21 cellular contexts compared by ENCODE assay signal in genomic region chr6:44120692-44121443, GRCh38. TPM values are rescaled to one million over a fixed set of nuclear protein-coding genes. Genes with fewer than 3 reads are reported as not detected.
DNase-seq lines count a peak whose midpoint lies in the region; ATAC-seq and TF ChIP-seq lines count a peak whose summit lies in the region.
"Had no signal": no experiment of that assay in that cellular context is flagged by ENCODE, and none has a peak within 500 bp of the region (broad histone marks: within the 10 kb centered on the region; RNA-seq: fewer than 3 reads in every experiment).

No MANE protein-coding gene starts in this region.

- no peaks in the 10 kb centered on the region for H3K36me3 ChIP-seq in mammary epithelial cell (ENCODE audit: insufficient read depth, low read length)
- peaks cover 16% of the 10 kb centered on the region for H3K36me3 ChIP-seq in RWPE2 (ENCODE audit: low read depth)
- H3K36me3 ChIP-seq in mesendoderm (ENCODE audit: control insufficient read depth, insufficient read depth, low read length): no peaks in the 10 kb centered on the region

- no peak overlapping the region for H2AK5ac ChIP-seq in mesendoderm (ENCODE audit: low read length)

- no peak overlapping the region for H3K18ac ChIP-seq in mesendoderm (ENCODE audit: low read length)

- H3K56ac ChIP-seq in mesendoderm (ENCODE audit: low read length): no peak overlapping the region

- no peak overlapping the region for H3K9ac ChIP-seq in mammary epithelial cell (ENCODE audit: insufficient read depth, low read length)
- H3K9ac ChIP-seq in mesendoderm (ENCODE audit: low read length): no peak overlapping the region
- H3K9ac ChIP-seq: parathyroid adenoma had no signal

- no peak overlapping the region for H3K4me3 Mint-ChIP-seq in MCF 10A (ENCODE audit: unreplicated experiment)
- H3K4me3 Mint-ChIP-seq in stimulated activated naive B cell treated with anti-CD40 and anti-IgM and Interleukin-4, amounts not matched to agents 10 μg/mL and 1 μg/mL and 100 μg/mL, for 72 hours: no peak overlapping the region
- no peak overlapping the region for H3K4me3 Mint-ChIP-seq in natural killer cell treated with Interleukin-12 subunit alpha and Interleukin-12 subunit beta and Interleukin-15 and Interleukin-18, amount 100 ng/mL, for 72 hours
- H3K4me3 Mint-ChIP-seq: CD14-positive monocyte had no signal

- H3K79me2 ChIP-seq in mammary epithelial cell (ENCODE audit: insufficient read depth, low read length) (peaks cover 95% of the 10 kb centered on the region), mesendoderm (ENCODE audit: control insufficient read depth, insufficient read depth, low read length) (peaks cover 95% of the 10 kb centered on the region)

- in situ Hi-C loops in mammary epithelial cell (cut with MboI; ENCODE audit: low sequenced_read_pairs in 2 of 2): no loop called here

- DNase-seq in MCF 10A (ENCODE audit: unreplicated experiment) (no peak), mammary epithelial cell (no peak), RWPE2 (ENCODE audit: low spot score) (no peak), mesendoderm (peak; percentile 64)
- DNase-seq in stimulated activated naive B cell treated with anti-CD40 and anti-IgM and Interleukin-4, amounts not matched to agents 10 μg/mL and 1 μg/mL and 100 μg/mL, for 72 hours: no peak
- no peak for DNase-seq in natural killer cell treated with Interleukin-12 subunit alpha and Interleukin-12 subunit beta and Interleukin-15 and Interleukin-18, amount 100 ng/mL, for 72 hours (ENCODE audit: low spot score)
- DNase-seq: activated gamma-delta T cell treated with Interleukin-2 at 50 U/mL for 16 hours; anterior cingulate cortex; DMS79; hippocampal formation; kidney; MM.1S; NCI-H1694; NK-92 treated with Interleukin-12 subunit alpha and Interleukin-12 subunit beta, amount 100 ng/mL, for 24 hours had no signal

- no peaks in the 10 kb centered on the region for H3K9me3 Mint-ChIP-seq in MCF 10A (ENCODE audit: unreplicated experiment)
- H3K9me3 Mint-ChIP-seq in stimulated activated naive B cell treated with anti-CD40 and anti-IgM and Interleukin-4, amounts not matched to agents 10 μg/mL and 1 μg/mL and 100 μg/mL, for 72 hours: no peaks in the 10 kb centered on the region
- no peaks in the 10 kb centered on the region for H3K9me3 Mint-ChIP-seq in natural killer cell treated with Interleukin-12 subunit alpha and Interleukin-12 subunit beta and Interleukin-15 and Interleukin-18, amount 100 ng/mL, for 72 hours
- H3K9me3 Mint-ChIP-seq: CD14-positive monocyte had no signal

- H4K5ac ChIP-seq in mesendoderm (ENCODE audit: low read length): no peak overlapping the region

- BruUV-seq in MCF 10A (replicated peaks; lab: Mats Ljungman, UMichigan): no TSS peak
- BruUV-seq in mammary epithelial cell (replicated peaks; lab: Mats Ljungman, UMichigan): no TSS peak

- POLR2A ChIA-PET in MCF 10A (lab: Yijun Ruan, JAX): interaction anchor here (1.1 kb wide), 1 partner anchor 30 kb away, joined by 5 read pairs; no protein-coding TSS in a partner anchor

- no peak overlapping the region for H4K8ac ChIP-seq in mesendoderm (ENCODE audit: low read depth, low read length)

- H4K20me1 ChIP-seq in mammary epithelial cell (ENCODE audit: insufficient read depth, low read length): peaks cover 3% of the 10 kb centered on the region

- H3K27me3 Mint-ChIP-seq in MCF 10A (ENCODE audit: insufficient read depth, unreplicated experiment): no peaks in the 10 kb centered on the region
- no peaks in the 10 kb centered on the region for H3K27me3 Mint-ChIP-seq in stimulated activated naive B cell treated with anti-CD40 and anti-IgM and Interleukin-4, amounts not matched to agents 10 μg/mL and 1 μg/mL and 100 μg/mL, for 72 hours
- no peaks in the 10 kb centered on the region for H3K27me3 Mint-ChIP-seq in natural killer cell treated with Interleukin-12 subunit alpha and Interleukin-12 subunit beta and Interleukin-15 and Interleukin-18, amount 100 ng/mL, for 72 hours

- H2BK5ac ChIP-seq in mesendoderm (ENCODE audit: low read length): no peak overlapping the region

- no peaks in the 10 kb centered on the region for H3K9me3 ChIP-seq in mammary epithelial cell (replicated peaks; ENCODE audit: insufficient read depth, low read length)
- H3K9me3 ChIP-seq in RWPE2 (ENCODE audit: severe bottlenecking): no peaks in the 10 kb centered on the region
- H3K9me3 ChIP-seq: A549 had no signal

- peaks cover 7% of the 10 kb centered on the region for H3K36me3 Mint-ChIP-seq in MCF 10A (ENCODE audit: insufficient read depth, unreplicated experiment)
- peaks cover 7 to 17% of the 10 kb centered on the region in 2 donors for H3K36me3 Mint-ChIP-seq in stimulated activated naive B cell treated with anti-CD40 and anti-IgM and Interleukin-4, amounts not matched to agents 10 μg/mL and 1 μg/mL and 100 μg/mL, for 72 hours
- peaks cover 4% of the 10 kb centered on the region for H3K36me3 Mint-ChIP-seq in natural killer cell treated with Interleukin-12 subunit alpha and Interleukin-12 subunit beta and Interleukin-15 and Interleukin-18, amount 100 ng/mL, for 72 hours

- WGBS in mammary epithelial cell (ENCODE audit: low coverage, missing lambda C conversion rate): 65% methylated on average over 4 of the region's 4 CpGs
- WGBS in mesendoderm (ENCODE audit: extremely low coverage, insufficient coverage, low lambda C conversion rate): no CpG with 5 or more reads among the region's 4 CpGs

- dilution Hi-C loops in mammary epithelial cell (cut with HindIII; ENCODE audit: low sequenced_read_pairs): no loop called here

- TF ChIP-seq CTCF in MCF 10A (IDR thresholded peaks at IDR 0.05; ENCODE audit: unreplicated experiment) (no peak), mammary epithelial cell (conservative IDR thresholded peaks at IDR 0.05 in 1 of 2, IDR thresholded peaks at IDR 0.05 in 1 of 2; ENCODE audit: extremely low read depth in 1 of 2, insufficient read depth in 1 of 2, low read depth in 1 of 2, low read length in 2 of 2) (no peak), RWPE2 (IDR thresholded peaks at IDR 0.05; ENCODE audit: poor library complexity, severe bottlenecking) (no peak)

- no peak overlapping the region for H2BK15ac ChIP-seq in mesendoderm (replicated peaks; ENCODE audit: low read depth)

- H3K4me1 ChIP-seq in mammary epithelial cell (ENCODE audit: insufficient read depth, low read length) (peaks cover 63% of the 10 kb centered on the region), RWPE2 (ENCODE audit: insufficient read depth, poor library complexity, severe bottlenecking) (peaks cover 76% of the 10 kb centered on the region), mesendoderm (ENCODE audit: control insufficient read depth, low read depth, low read length) (peaks cover 11% of the 10 kb centered on the region)
- H3K4me1 ChIP-seq: parathyroid adenoma had no signal

- H3K27ac ChIP-seq in mammary epithelial cell (ENCODE audit: insufficient read depth, low read depth, low read length) (no peak overlapping the region), RWPE2 (ENCODE audit: poor library complexity, severe bottlenecking) (peak overlapping the region; percentile 95), mesendoderm (ENCODE audit: low read depth, low read length) (no peak overlapping the region)
- H3K27ac ChIP-seq: parathyroid adenoma had no signal

- H3K27me3 ChIP-seq in mammary epithelial cell (ENCODE audit: insufficient read depth, low read length): no peaks in the 10 kb centered on the region
- H3K27me3 ChIP-seq in RWPE2 (ENCODE audit: insufficient read depth, poor library complexity, severe bottlenecking): no peaks in the 10 kb centered on the region
- H3K27me3 ChIP-seq in mesendoderm (ENCODE audit: insufficient read depth, low read length, poor library complexity): no peaks in the 10 kb centered on the region

- H2AFZ ChIP-seq in mammary epithelial cell (ENCODE audit: low read depth, low read length): no peak overlapping the region
- H2AFZ ChIP-seq: parathyroid adenoma had no signal

- peaks cover 29% of the 10 kb centered on the region for H3K79me1 ChIP-seq in mesendoderm (ENCODE audit: low read length)

- peak overlapping the region; percentile 11 for H3K27ac Mint-ChIP-seq in MCF 10A (ENCODE audit: low read depth, unreplicated experiment)
- H3K27ac Mint-ChIP-seq in stimulated activated naive B cell treated with anti-CD40 and anti-IgM and Interleukin-4, amounts not matched to agents 10 μg/mL and 1 μg/mL and 100 μg/mL, for 72 hours: peak overlapping the region; percentile 14
- no peak overlapping the region for H3K27ac Mint-ChIP-seq in natural killer cell treated with Interleukin-12 subunit alpha and Interleukin-12 subunit beta and Interleukin-15 and Interleukin-18, amount 100 ng/mL, for 72 hours

- intact Hi-C loops in MCF 10A (cut with micrococcal nuclease): no loop called here
- intact Hi-C loops in mammary epithelial cell (cut with micrococcal nuclease): no loop called here

- H3K4me2 ChIP-seq in mammary epithelial cell (ENCODE audit: insufficient read depth, low read depth, low read length) (no peak overlapping the region), mesendoderm (ENCODE audit: low read length) (no peak overlapping the region)
- H3K4me2 ChIP-seq: A549 had no signal

- peaks cover 67% of the 10 kb centered on the region for H3K4me1 Mint-ChIP-seq in MCF 10A (ENCODE audit: insufficient read depth, unreplicated experiment)
- peaks cover 40 to 78% of the 10 kb centered on the region in 2 donors for H3K4me1 Mint-ChIP-seq in stimulated activated naive B cell treated with anti-CD40 and anti-IgM and Interleukin-4, amounts not matched to agents 10 μg/mL and 1 μg/mL and 100 μg/mL, for 72 hours
- peaks cover 43 to 47% of the 10 kb centered on the region in 2 donors for H3K4me1 Mint-ChIP-seq in natural killer cell treated with Interleukin-12 subunit alpha and Interleukin-12 subunit beta and Interleukin-15 and Interleukin-18, amount 100 ng/mL, for 72 hours (ENCODE audit: low read depth in 2 of 2)

- no peak overlapping the region for H2BK120ac ChIP-seq in mesendoderm (ENCODE audit: low read depth, low read length)

- CTCF ChIA-PET in MCF 10A (lab: Yijun Ruan, JAX): interaction anchor here (0.6 to 0.9 kb wide), 5 partner anchors 29 to 754 kb away, joined by 3 to 6 read pairs (median 3); no protein-coding TSS in a partner anchor
- CTCF ChIA-PET in mammary epithelial cell (lab: Charles Lee; ENCODE audit: low non-redundant PET): interaction anchor here (0.6 kb wide), 1 partner anchor 114 kb away, joined by 4 read pairs; no protein-coding TSS in a partner anchor

- H3K23ac ChIP-seq in mesendoderm (ENCODE audit: low read length): no peak overlapping the region

- H3K4ac ChIP-seq in mesendoderm (ENCODE audit: low read depth, low read length): no peak overlapping the region

- ATAC-seq in RWPE2 (ENCODE audit: low read depth) (no peak), HG03108 (IDR thresholded peaks at IDR 0.05; ENCODE audit: unreplicated experiment) (no peak), GM18520 (IDR thresholded peaks at IDR 0.05; ENCODE audit: unreplicated experiment) (no peak)
- ATAC-seq in stimulated activated naive B cell treated with anti-CD40 and anti-IgM and Interleukin-4, amounts not matched to agents 10 μg/mL and 1 μg/mL and 100 μg/mL, for 72 hours (replicated peaks): no peak
- ATAC-seq in natural killer cell treated with Interleukin-12 subunit alpha and Interleukin-12 subunit beta and Interleukin-15 and Interleukin-18, amount 100 ng/mL, for 72 hours: no peak
- ATAC-seq: A549 had no signal

- no peak overlapping the region for H3K4me3 ChIP-seq in mammary epithelial cell (replicated peaks in 1 of 3; ENCODE audit: insufficient read depth in 1 of 3, low read depth in 2 of 3, low read length in 3 of 3)
- no peak overlapping the region for H3K4me3 ChIP-seq in RWPE2 (ENCODE audit: severe bottlenecking)
- H3K4me3 ChIP-seq in mesendoderm (ENCODE audit: low read length): no peak overlapping the region
- H3K4me3 ChIP-seq: A549 had no signal

RNA-seq across cellular contexts. Expression of gene MRPL14, which starts 6.4 kb away (rescaled TPM):
- total RNA-seq in MCF 10A (2022) (47.6 and 66.8 TPM in 2 replicates), mammary epithelial cell (10 to 100 TPM; 57.2 to 82.0 TPM)
- polyA plus RNA-seq in mammary epithelial cell: 110 TPM
- polyA minus RNA-seq in mammary epithelial cell: 56.3 TPM
- 90.4 TPM for polyA plus RNA-seq in mesendoderm (2013, experiment 1 of 2)
- polyA plus RNA-seq in mesendoderm (2013, experiment 2 of 2): 90.0 TPM
- 10 to 100 TPM; 36.5 to 49.9 TPM for total RNA-seq in natural killer cell treated with Interleukin-12 subunit alpha and Interleukin-12 subunit beta and Interleukin-15 and Interleukin-18, amount 100 ng/mL, for 72 hours

RNA-seq across cellular contexts. Expression of gene TMEM63B, which starts 6.5 kb away (rescaled TPM):
- total RNA-seq in MCF 10A (2022) (22.3 and 22.6 TPM in 2 replicates), mammary epithelial cell (100 to 1,000 TPM; 121 to 182 TPM)
- 141 TPM for polyA plus RNA-seq in mammary epithelial cell
- 256 TPM for polyA minus RNA-seq in mammary epithelial cell
- 17.8 TPM for polyA plus RNA-seq in mesendoderm (2013, experiment 1 of 2)
- 17.9 TPM for polyA plus RNA-seq in mesendoderm (2013, experiment 2 of 2)
- total RNA-seq in natural killer cell treated with Interleukin-12 subunit alpha and Interleukin-12 subunit beta and Interleukin-15 and Interleukin-18, amount 100 ng/mL, for 72 hours: 10 to 100 TPM; 21.2 to 22.2 TPM

RNA-seq across cellular contexts. Expression of gene CAPN11, which starts 37.8 kb away (rescaled TPM):
- total RNA-seq in MCF 10A (2022): not detected in 2 replicates
- total RNA-seq in mammary epithelial cell: 1 to 10 TPM in 1 of 2 donors, not detected in 1; 2.0 TPM
- not detected for polyA plus RNA-seq in mammary epithelial cell
- polyA minus RNA-seq in mammary epithelial cell: 1.3 TPM
- 0.18 TPM for polyA plus RNA-seq in mesendoderm (2013, experiment 1 of 2)
- polyA plus RNA-seq in mesendoderm (2013, experiment 2 of 2): 0.22 TPM
- not detected for total RNA-seq in natural killer cell treated with Interleukin-12 subunit alpha and Interleukin-12 subunit beta and Interleukin-15 and Interleukin-18, amount 100 ng/mL, for 72 hours
- total RNA-seq: cerebellum, RPMI7951 had no signal
- polyA plus RNA-seq: CD14-positive monocyte had no signal

Comparison
In these comparisons a context has a peak if more than half of its experiments do, and no peak if none do; other contexts are left out.
1. H3K27ac Mint-ChIP-seq: peak in MCF 10A (single experiment) and stimulated activated naive B cell treated with anti-CD40 and anti-IgM and Interleukin-4, amounts not matched to agents 10 μg/mL and 1 μg/mL and 100 μg/mL, for 72 hours (single experiment); none in natural killer cell treated with Interleukin-12 subunit alpha and Interleukin-12 subunit beta and Interleukin-15 and Interleukin-18, amount 100 ng/mL, for 72 hours (0 of 2).